ENCODE assay signal across 20 cellular contexts in the genomic region with DNA sequence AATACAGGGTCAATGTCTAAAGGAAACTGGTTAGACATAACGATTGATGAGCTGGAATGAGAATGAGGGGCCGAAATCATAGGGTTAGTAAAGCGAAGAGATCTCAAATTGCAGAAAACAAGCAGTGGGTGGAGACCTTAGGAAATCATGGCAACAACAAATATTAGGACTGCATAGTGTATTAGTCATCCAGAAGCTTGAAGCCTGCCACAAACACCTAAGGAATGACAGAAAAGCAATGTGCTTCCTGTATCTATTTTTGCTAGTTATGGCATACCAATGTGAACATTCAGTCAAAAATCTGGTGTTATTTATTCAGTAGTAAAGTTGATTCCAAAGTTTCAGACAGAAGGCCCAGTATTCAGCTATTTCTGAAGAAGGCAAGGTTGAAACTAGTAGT.
DNase-seq lines count a peak whose midpoint lies in the region; ATAC-seq and TF ChIP-seq lines count a peak whose summit lies in the region.
"Had no signal": no experiment of that assay in that cellular context is flagged by ENCODE, and none has a peak within 500 bp of the region (broad histone marks: within the 10 kb centered on the region; RNA-seq: fewer than 3 reads in every experiment).

No MANE protein-coding gene starts in this region.

- H2BK120ac ChIP-seq in mesendoderm (ENCODE audit: low read depth, low read length), result no peak overlapping the region

- no peak overlapping the region for H3K9ac ChIP-seq in mesendoderm (ENCODE audit: low read length)

- H3K27ac ChIP-seq in mesendoderm (ENCODE audit: low read depth, low read length), result no peak overlapping the region
- H3K27ac ChIP-seq: lower lobe of right lung, right lobe of liver, tibial nerve had no signal

- no peak overlapping the region for H2BK15ac ChIP-seq in mesendoderm (replicated peaks; ENCODE audit: low read depth)

- H3K36me3 Mint-ChIP-seq in activated CD4-positive, alpha-beta memory T cell treated with anti-CD3 and anti-CD28 coated beads, Interleukin-2, amount 10 ng/mL, durations not matched to agents 7 days and 5 days (ENCODE audit: low read depth), result no peaks in the 10 kb centered on the region
- H3K36me3 Mint-ChIP-seq in natural killer cell, result no peaks in the 10 kb centered on the region

- H2BK5ac ChIP-seq in mesendoderm (ENCODE audit: low read length), result no peak overlapping the region

- no peak overlapping the region for H3K23ac ChIP-seq in mesendoderm (ENCODE audit: low read length)

- no peak overlapping the region for H2AK5ac ChIP-seq in mesendoderm (ENCODE audit: low read length)

- no peaks in the 10 kb centered on the region for H3K79me2 ChIP-seq in mesendoderm (ENCODE audit: control insufficient read depth, insufficient read depth, low read length)

- no peaks in the 10 kb centered on the region for H3K79me1 ChIP-seq in mesendoderm (ENCODE audit: low read length)

- CTCF ChIA-PET in activated CD4-positive, alpha-beta memory T cell treated with anti-CD3 and anti-CD28 coated beads, Interleukin-2, amount 10 ng/mL, durations not matched to agents 7 days and 5 days (lab: Charles Lee), result no interaction called here

- H4K8ac ChIP-seq in mesendoderm (ENCODE audit: low read depth, low read length), result no peak overlapping the region

- H3K4me1 Mint-ChIP-seq in activated CD4-positive, alpha-beta memory T cell treated with anti-CD3 and anti-CD28 coated beads, Interleukin-2, amount 10 ng/mL, durations not matched to agents 7 days and 5 days, result no peaks in the 10 kb centered on the region
- H3K4me1 Mint-ChIP-seq in natural killer cell, result no peaks in the 10 kb centered on the region
- H3K4me1 Mint-ChIP-seq: activated CD4-positive, alpha-beta T cell treated with anti-CD3 and anti-CD28 coated beads, Interleukin-2, amount 10 ng/mL, durations not matched to agents 24 days and 14 days; endodermal cell had no signal

- no peaks in the 10 kb centered on the region for H3K9me3 Mint-ChIP-seq in activated CD4-positive, alpha-beta memory T cell treated with anti-CD3 and anti-CD28 coated beads, Interleukin-2, amount 10 ng/mL, durations not matched to agents 7 days and 5 days
- H3K9me3 Mint-ChIP-seq in natural killer cell, result peaks cover 2 to 6% of the 10 kb centered on the region in 2 donors
- H3K9me3 Mint-ChIP-seq: activated CD4-positive, alpha-beta T cell treated with anti-CD3 and anti-CD28 coated beads, Interleukin-2, amount 10 ng/mL, durations not matched to agents 24 days and 14 days; endodermal cell had no signal

- H3K27me3 ChIP-seq in mesendoderm (ENCODE audit: insufficient read depth, low read length, poor library complexity), result no peaks in the 10 kb centered on the region
- H3K27me3 ChIP-seq in HAP-1 (ENCODE audit: low read depth), result no peaks in the 10 kb centered on the region
- H3K27me3 ChIP-seq: right lobe of liver, tibial nerve had no signal

- no peak overlapping the region for H3K4me3 Mint-ChIP-seq in activated CD4-positive, alpha-beta memory T cell treated with anti-CD3 and anti-CD28 coated beads, Interleukin-2, amount 10 ng/mL, durations not matched to agents 7 days and 5 days
- no peak overlapping the region for H3K4me3 Mint-ChIP-seq in natural killer cell
- H3K4me3 Mint-ChIP-seq: activated CD4-positive, alpha-beta T cell treated with anti-CD3 and anti-CD28 coated beads, Interleukin-2, amount 10 ng/mL, durations not matched to agents 24 days and 14 days; endodermal cell had no signal

- in situ Hi-C loops in HAP-1 (cut with MboI; ENCODE audit: low sequenced_read_pairs), result no loop called here

- H3K36me3 ChIP-seq in mesendoderm (ENCODE audit: control insufficient read depth, insufficient read depth, low read length) (no peaks in the 10 kb centered on the region), HAP-1 (replicated peaks) (no peaks in the 10 kb centered on the region)
- H3K36me3 ChIP-seq: lower lobe of right lung, right lobe of liver, tibial nerve had no signal

- no peak for ATAC-seq in HG03196 (IDR thresholded peaks at IDR 0.05; ENCODE audit: unreplicated experiment)
- no peak for ATAC-seq in natural killer cell
- ATAC-seq: lower lobe of right lung, right lobe of liver had no signal

- no peak overlapping the region for H3K4me2 ChIP-seq in mesendoderm (ENCODE audit: low read length)

- no CpG with 5 or more reads among the region's 3 CpGs for WGBS in mesendoderm (ENCODE audit: extremely low coverage, insufficient coverage, low lambda C conversion rate)

- no peak overlapping the region for H4K5ac ChIP-seq in mesendoderm (ENCODE audit: low read length)

- H3K4me3 ChIP-seq in AG10803 (ENCODE audit: low read length), result no peak overlapping the region
- no peak overlapping the region for H3K4me3 ChIP-seq in mesendoderm (ENCODE audit: low read length)
- H3K4me3 ChIP-seq in HAP-1, result no peak overlapping the region
- H3K4me3 ChIP-seq: lower lobe of right lung, right lobe of liver, tibial nerve had no signal

- H3K4me1 ChIP-seq in mesendoderm (ENCODE audit: control insufficient read depth, low read depth, low read length) (no peaks in the 10 kb centered on the region), HAP-1 (no peaks in the 10 kb centered on the region)
- H3K4me1 ChIP-seq: lower lobe of right lung, right lobe of liver, tibial nerve had no signal

- H3K27ac Mint-ChIP-seq in activated CD4-positive, alpha-beta memory T cell treated with anti-CD3 and anti-CD28 coated beads, Interleukin-2, amount 10 ng/mL, durations not matched to agents 7 days and 5 days, result no peak overlapping the region
- no peak overlapping the region for H3K27ac Mint-ChIP-seq in natural killer cell
- H3K27ac Mint-ChIP-seq: activated CD4-positive, alpha-beta T cell treated with anti-CD3 and anti-CD28 coated beads, Interleukin-2, amount 10 ng/mL, durations not matched to agents 24 days and 14 days; endodermal cell had no signal

- POLR2A ChIA-PET in activated CD4-positive, alpha-beta memory T cell treated with anti-CD3 and anti-CD28 coated beads, Interleukin-2, amount 10 ng/mL, durations not matched to agents 7 days and 5 days (lab: Charles Lee), result no interaction called here

- no peak overlapping the region for H3K4ac ChIP-seq in mesendoderm (ENCODE audit: low read depth, low read length)

- H3K27me3 Mint-ChIP-seq in activated CD4-positive, alpha-beta memory T cell treated with anti-CD3 and anti-CD28 coated beads, Interleukin-2, amount 10 ng/mL, durations not matched to agents 7 days and 5 days, result no peaks in the 10 kb centered on the region
- H3K27me3 Mint-ChIP-seq in natural killer cell (ENCODE audit: low read depth in 2 of 2), result no peaks in the 10 kb centered on the region
- H3K27me3 Mint-ChIP-seq: activated CD4-positive, alpha-beta T cell treated with anti-CD3 and anti-CD28 coated beads, Interleukin-2, amount 10 ng/mL, durations not matched to agents 24 days and 14 days had no signal

- DNase-seq in AG10803 (ENCODE audit: low read depth) (peak; percentile 90), LHCN-M2 (ENCODE audit: low read depth) (peak; percentile 19), dedifferentiated amniotic fluid mesenchymal stem cell (ENCODE audit: extremely low spot score) (peak; percentile 36), mesendoderm (peak; percentile 7), HAP-1 (ENCODE audit: low spot score in 2 of 2) (no peak), natural killer cell (no peak)
- DNase-seq in activated CD4-positive, alpha-beta memory T cell treated with anti-CD3 and anti-CD28 coated beads, Interleukin-2, amount 10 ng/mL, durations not matched to agents 7 days and 5 days, result no peak
- DNase-seq: activated CD4-positive, alpha-beta T cell treated with anti-CD3 and anti-CD28 coated beads, Interleukin-2, amount 10 ng/mL, durations not matched to agents 24 days and 14 days; activated naive CD4-positive, alpha-beta T cell treated with anti-CD3 and anti-CD28 coated beads, Interleukin-2, amount 50 U/mL, for 16 hours; activated T-cell treated with anti-CD3 and anti-CD28 coated beads for 4 hours; caudate nucleus; endodermal cell; lower lobe of right lung; NCI-H2171; right lobe of liver; SHP77 treated with DMSO at 0.1 percent for 48 hours; stimulated activated CD4-positive, alpha-beta T cell treated with anti-CD3 and anti-CD28 coated beads, Interleukin-4, amount 100 ng/mL, for 4 hours; T1000 had no signal

- TF ChIP-seq CTCF in AG10803 (conservative IDR thresholded peaks at IDR 0.05; ENCODE audit: low read length) (no peak), natural killer cell (IDR thresholded peaks at IDR 0.05) (no peak)

- H3K9me3 ChIP-seq in HAP-1, result no peaks in the 10 kb centered on the region
- H3K9me3 ChIP-seq: lower lobe of right lung, right lobe of liver, tibial nerve had no signal

- H3K56ac ChIP-seq in mesendoderm (ENCODE audit: low read length), result no peak overlapping the region

- H3K18ac ChIP-seq in mesendoderm (ENCODE audit: low read length), result no peak overlapping the region

- intact Hi-C loops in natural killer cell (cut with micrococcal nuclease), result no loop called here

Comparison
In these comparisons a context has a peak if more than half of its experiments do, and no peak if none do; other contexts are left out.
1. DNase-seq: peak in AG10803 (single experiment), LHCN-M2 (single experiment), dedifferentiated amniotic fluid mesenchymal stem cell (single experiment) and mesendoderm (single experiment); none in HAP-1 (0 of 2), activated CD4-positive, alpha-beta memory T cell treated with anti-CD3 and anti-CD28 coated beads, Interleukin-2, amount 10 ng/mL, durations not matched to agents 7 days and 5 days (single experiment) and natural killer cell (single experiment).